Comparison of ENCODE assay signal across 8 cellular contexts in the genomic region with DNA sequence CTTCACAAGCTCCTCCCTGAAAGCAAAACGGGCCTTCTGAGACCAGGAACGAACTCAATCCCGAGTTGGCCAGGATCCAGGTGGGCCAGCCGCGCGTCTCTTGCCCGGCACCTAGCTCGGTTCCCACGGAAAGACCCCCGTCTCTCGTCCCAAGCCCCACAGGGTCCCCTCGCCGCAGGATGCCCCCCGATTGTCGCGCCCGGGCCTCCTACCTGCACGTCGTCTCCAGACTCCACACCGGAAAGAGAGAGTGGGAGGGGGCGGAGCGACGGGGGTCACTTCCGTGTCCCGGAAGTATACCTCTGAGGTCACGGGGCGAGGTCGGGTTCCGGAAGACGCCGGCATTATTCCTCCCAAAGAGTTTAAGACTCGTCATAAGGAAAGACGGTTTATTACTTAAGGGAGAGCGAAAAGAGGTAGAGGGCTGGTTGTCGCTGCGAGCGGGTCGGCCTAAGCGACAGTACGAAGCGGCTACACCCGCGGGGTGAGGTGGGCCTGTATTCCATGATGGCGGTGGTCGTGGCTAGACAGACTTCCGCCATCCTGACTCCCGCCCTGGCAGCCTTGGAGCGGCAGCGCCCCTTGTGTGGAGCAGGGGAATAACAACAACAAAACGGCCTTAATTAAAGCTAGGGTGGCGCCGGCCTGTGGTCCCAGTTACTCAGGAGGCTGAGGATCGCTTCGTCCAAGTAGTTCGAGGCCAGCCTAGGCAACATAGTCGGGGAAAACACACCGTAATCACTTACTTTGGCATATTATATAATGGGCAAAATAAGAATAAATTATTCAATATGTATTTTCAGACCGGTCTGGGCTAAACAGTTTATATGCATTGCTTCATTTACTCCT. TPM values are rescaled to one million over a fixed set of nuclear protein-coding genes. Genes with fewer than 3 reads are reported as not detected.
DNase-seq lines count a peak whose midpoint lies in the region; ATAC-seq and TF ChIP-seq lines count a peak whose summit lies in the region.

Gene RPS14 (minus strand): TSS at position 249 of the 849 bp plus-strand sequence. CDS start 2,006 bp downstream, outside the sequence.

- H3K27me3 Mint-ChIP-seq in central memory CD8-positive, alpha-beta T cell: no peaks in the 10 kb centered on the region

- ATAC-seq in GM19025 (IDR thresholded peaks at IDR 0.05; ENCODE audit: low read depth, unreplicated experiment) (peak; percentile 87), HG03342 (IDR thresholded peaks at IDR 0.05; ENCODE audit: unreplicated experiment) (peak; percentile 95)
- peak; percentile 94 for ATAC-seq in central memory CD8-positive, alpha-beta T cell (replicated peaks; ENCODE audit: extremely low read depth, poor library complexity, severe bottlenecking)

- no peaks in the 10 kb centered on the region for H3K27me3 ChIP-seq in kidney epithelial cell (ENCODE audit: control insufficient read depth, insufficient read depth, low read length)

- peaks cover 4% of the 10 kb centered on the region for H3K36me3 ChIP-seq in kidney epithelial cell (ENCODE audit: control insufficient read depth, insufficient read depth, low read length)

- peak; percentile 88 for TF ChIP-seq CTCF in kidney epithelial cell (IDR thresholded peaks at IDR 0.05; ENCODE audit: insufficient read depth, low read length, poor library complexity, severe bottlenecking)

- H3K4me1 Mint-ChIP-seq in central memory CD8-positive, alpha-beta T cell: peaks cover 30% of the 10 kb centered on the region

- H3K27ac Mint-ChIP-seq in central memory CD8-positive, alpha-beta T cell (ENCODE audit: low read depth): peak within 1 kb of the TSS; percentile 99

- peak within 1 kb of the TSS; percentile 81 for H3K4me3 ChIP-seq in kidney epithelial cell (ENCODE audit: low read depth, low read length)

- H3K36me3 Mint-ChIP-seq in central memory CD8-positive, alpha-beta T cell (ENCODE audit: insufficient read depth): peaks cover 49% of the 10 kb centered on the region

- no peaks in the 10 kb centered on the region for H3K9me3 Mint-ChIP-seq in central memory CD8-positive, alpha-beta T cell

- peak within 1 kb of the TSS; percentile 90 for H3K4me3 Mint-ChIP-seq in central memory CD8-positive, alpha-beta T cell

- DNase-seq in AG20443 (ENCODE audit: low spot score) (peak; percentile 95), NCI-H345 treated with DMSO at 0.1 percent for 48 hours (lab: John Stamatoyannopoulos, UW; ENCODE audit: unreplicated experiment) (peak; percentile 96), kidney epithelial cell (ENCODE audit: low read depth) (peak; percentile 74)
- peak; percentile 90 for DNase-seq in activated CD4-positive, CD25-positive, alpha-beta regulatory T cell treated with anti-CD3 and anti-CD28 coated beads, Interleukin-2, amount 50 U/mL, for 16 hours (ENCODE audit: low read depth, low spot score)
- peak; percentile 91 to 92 for DNase-seq in central memory CD8-positive, alpha-beta T cell (ENCODE audit: low spot score in 2 of 2)
- DNase-seq in stimulated activated CD4-positive, alpha-beta T cell treated with anti-CD3 and anti-CD28 coated beads, Interleukin-15, amount 100 ng/mL, for 48 hours (ENCODE audit: low read depth in 2 of 2): peak; percentile 92 to 93

RNA-seq across cellular contexts. Expression of gene RPS14, which starts in this region (rescaled TPM):
- 3,131 and 3,855 TPM in 2 replicates for total RNA-seq in kidney epithelial cell

Comparison
In these comparisons a context has a peak if more than half of its experiments do, and no peak if none do; other contexts are left out.
1. Peak in every context shown above with its lines: DNase-seq, ATAC-seq and H3K4me3 ChIP-seq.